10 cellular contexts compared by ENCODE assay signal in genomic region chr4:57424231-57424897, GRCh38.
DNase-seq lines count a peak whose midpoint lies in the region; ATAC-seq, FAIRE-seq and TF ChIP-seq lines count a peak whose summit lies in the region.
"Had no signal": no experiment of that assay in that cellular context is flagged by ENCODE, and none has a peak within 500 bp of the region (broad histone marks: within the 10 kb centered on the region; RNA-seq: fewer than 3 reads in every experiment).

No MANE protein-coding gene starts in this region.

- no peaks in the 10 kb centered on the region for H3K27me3 ChIP-seq in left ventricle myocardium inferior (ENCODE audit: low read depth)

- no peak overlapping the region for H3K4me3 ChIP-seq in left ventricle myocardium inferior

- intact Hi-C loops in left cardiac atrium (cut with DNase I): no loop called here
- intact Hi-C loops in left ventricle myocardium inferior (cut with micrococcal nuclease): no loop called here

- no peak overlapping the region for H3K27ac ChIP-seq in left ventricle myocardium inferior (replicated peaks)

- FAIRE-seq in urothelium cell line (lab: Jason Lieb, UNC): peak; percentile 98
- FAIRE-seq: endometrium had no signal

- peak; percentile 67 to 91 for ATAC-seq in left cardiac atrium
- ATAC-seq in GM21717 (IDR thresholded peaks at IDR 0.05; ENCODE audit: unreplicated experiment): no peak

- H3K36me3 ChIP-seq in left ventricle myocardium inferior: no peaks in the 10 kb centered on the region

- DNase-seq in left cardiac atrium (peak; percentile 53), left ventricle myocardium inferior (no peak), amniotic epithelial cell (ENCODE audit: low read depth) (peak; percentile 41), iris pigment epithelial cell (ENCODE audit: low read depth) (peak; percentile 72), urothelium cell line (ENCODE audit: low spot score) (peak; percentile 85), OCI-M2 (lab: John Stamatoyannopoulos, UW; ENCODE audit: unreplicated experiment) (no peak)
- DNase-seq in activated CD8-positive, alpha-beta memory T cell treated with anti-CD3 and anti-CD28 coated beads for 24 hours: no peak
- DNase-seq: stimulated activated CD4-positive, alpha-beta T cell treated with anti-CD3 and anti-CD28 coated beads, Interleukin-4, amount 100 ng/mL, for 1 hour had no signal

- no peaks in the 10 kb centered on the region for H3K9me3 ChIP-seq in left ventricle myocardium inferior (replicated peaks)

- no peak for TF ChIP-seq CTCF in left ventricle myocardium inferior (IDR thresholded peaks at IDR 0.05; ENCODE audit: borderline replicate concordance)

- peaks cover 3% of the 10 kb centered on the region for H3K4me1 ChIP-seq in left ventricle myocardium inferior

Comparison
In these comparisons a context has a peak if more than half of its experiments do, and no peak if none do; other contexts are left out.
1. DNase-seq: peak in left cardiac atrium (single experiment), amniotic epithelial cell (single experiment), iris pigment epithelial cell (single experiment) and urothelium cell line (single experiment); none in left ventricle myocardium inferior (single experiment), OCI-M2 (single experiment) and activated CD8-positive, alpha-beta memory T cell treated with anti-CD3 and anti-CD28 coated beads for 24 hours (single experiment).